ENCODE assay signal across 1 cellular context in the genomic region with DNA sequence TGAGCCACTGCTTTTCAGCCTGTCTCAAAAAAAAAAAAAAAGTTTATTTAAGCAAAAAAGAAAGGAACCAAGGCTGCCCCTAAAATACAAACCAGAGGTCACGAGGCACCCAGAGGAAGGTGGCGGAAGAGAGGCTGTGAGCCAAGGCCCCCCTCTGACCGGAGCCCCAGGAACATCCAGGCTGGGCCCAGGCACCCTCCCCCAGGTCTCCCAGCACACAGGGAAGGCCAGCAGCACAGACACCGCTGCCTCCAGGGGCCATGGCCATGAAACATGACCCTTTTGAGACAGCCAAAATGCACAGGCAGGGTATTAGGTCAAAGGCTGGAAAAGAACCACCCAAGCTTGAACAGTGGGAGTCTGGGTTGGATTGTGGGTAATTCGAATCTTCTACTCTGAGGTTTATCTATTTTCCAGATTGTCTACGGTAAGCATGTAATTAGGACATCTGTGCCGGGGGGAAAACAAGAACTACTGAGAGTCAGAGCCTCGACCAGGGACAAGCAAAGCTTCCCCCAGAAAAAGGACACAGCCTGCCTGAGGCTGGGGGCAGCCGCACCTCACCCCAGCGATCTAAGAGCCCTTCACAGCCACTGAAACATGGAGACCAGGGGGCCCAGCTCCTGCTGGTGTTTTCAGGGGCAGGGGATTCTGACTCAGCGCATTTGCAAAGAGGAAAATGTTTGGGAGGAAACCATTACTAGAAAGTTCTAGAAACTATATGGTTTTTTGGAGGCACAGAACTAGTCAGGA.
TF ChIP-seq lines count a peak whose summit lies in the region.

No MANE protein-coding gene starts in this region.

TF ChIP-seq in IMR-90, 13 proteins besides CTCF, POLR2A, EP300 and RAD21:
- TF ChIP-seq, protein P1, sequence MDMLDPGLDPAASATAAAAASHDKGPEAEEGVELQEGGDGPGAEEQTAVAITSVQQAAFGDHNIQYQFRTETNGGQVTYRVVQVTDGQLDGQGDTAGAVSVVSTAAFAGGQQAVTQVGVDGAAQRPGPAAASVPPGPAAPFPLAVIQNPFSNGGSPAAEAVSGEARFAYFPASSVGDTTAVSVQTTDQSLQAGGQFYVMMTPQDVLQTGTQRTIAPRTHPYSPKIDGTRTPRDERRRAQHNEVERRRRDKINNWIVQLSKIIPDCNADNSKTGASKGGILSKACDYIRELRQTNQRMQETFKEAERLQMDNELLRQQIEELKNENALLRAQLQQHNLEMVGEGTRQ (IDR thresholded peaks at IDR 0.05; ENCODE audit: low read depth, low read length) = no peak
- TF ChIP-seq MAZ (IDR thresholded peaks at IDR 0.05; ENCODE audit: borderline replicate concordance, low read depth, low read length) (no peak), SMC3 (IDR thresholded peaks at IDR 0.05; ENCODE audit: low read depth, low read length) (no peak), MXI1 (IDR thresholded peaks at IDR 0.05; ENCODE audit: borderline replicate concordance, low read depth, low read length) (no peak), MAFK (IDR thresholded peaks at IDR 0.05; ENCODE audit: low read depth, low read length) (no peak; the same call in 1 of the 2 replicates), FOS (IDR thresholded peaks at IDR 0.05; ENCODE audit: low read depth, low read length) (no peak), BHLHE40 (IDR thresholded peaks at IDR 0.05; ENCODE audit: low read depth, low read length) (no peak), NFE2L2 (IDR thresholded peaks at IDR 0.05; ENCODE audit: low read depth, low read length) (no peak), RFX5 (IDR thresholded peaks at IDR 0.05; ENCODE audit: low read depth, low read length) (no peak), CHD1 (IDR thresholded peaks at IDR 0.05; ENCODE audit: low read depth, low read length) (no peak), RCOR1 (IDR thresholded peaks at IDR 0.05; ENCODE audit: insufficient replicate concordance, low read length) (no peak), CEBPB (IDR thresholded peaks at IDR 0.05; ENCODE audit: low read depth, low read length) (no peak)
- TF ChIP-seq, protein P2, sequence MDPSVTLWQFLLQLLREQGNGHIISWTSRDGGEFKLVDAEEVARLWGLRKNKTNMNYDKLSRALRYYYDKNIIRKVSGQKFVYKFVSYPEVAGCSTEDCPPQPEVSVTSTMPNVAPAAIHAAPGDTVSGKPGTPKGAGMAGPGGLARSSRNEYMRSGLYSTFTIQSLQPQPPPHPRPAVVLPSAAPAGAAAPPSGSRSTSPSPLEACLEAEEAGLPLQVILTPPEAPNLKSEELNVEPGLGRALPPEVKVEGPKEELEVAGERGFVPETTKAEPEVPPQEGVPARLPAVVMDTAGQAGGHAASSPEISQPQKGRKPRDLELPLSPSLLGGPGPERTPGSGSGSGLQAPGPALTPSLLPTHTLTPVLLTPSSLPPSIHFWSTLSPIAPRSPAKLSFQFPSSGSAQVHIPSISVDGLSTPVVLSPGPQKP (IDR thresholded peaks at IDR 0.05; ENCODE audit: borderline replicate concordance, low read depth, low read length) = no peak
